ENCODE assay signal across 15 cellular contexts in genomic region chr5:153601377-153601776, GRCh38.
A peak's percentile ranks its signal among the peaks of the same experiment; 100 is the strongest.
DNase-seq lines count a peak whose midpoint lies in the region; ATAC-seq and TF ChIP-seq lines count a peak whose summit lies in the region.
"Had no signal": no experiment of that assay in that cellular context is flagged by ENCODE, and none has a peak within 500 bp of the region (broad histone marks: within the 10 kb centered on the region; RNA-seq: fewer than 3 reads in every experiment).

No MANE protein-coding gene starts in this region.

- H2AK5ac ChIP-seq in mesenchymal stem cell (ENCODE audit: low read length, severe bottlenecking) = no peak overlapping the region

- no peaks in the 10 kb centered on the region for H4K20me1 ChIP-seq in KMS-11 (ENCODE audit: insufficient read depth)

- ATAC-seq in GM18858 (IDR thresholded peaks at IDR 0.05; ENCODE audit: unreplicated experiment) (peak; percentile 82), GM21390 (IDR thresholded peaks at IDR 0.05; ENCODE audit: unreplicated experiment) (peak; percentile 76), HG02981 (IDR thresholded peaks at IDR 0.05; ENCODE audit: unreplicated experiment) (peak; percentile 75)
- ATAC-seq: mucosa of descending colon had no signal

- H3K4me3 ChIP-seq in KMS-11 (IDR thresholded peaks at IDR 0.05; ENCODE audit: insufficient read depth, low read depth, low read length) (no peak overlapping the region), mesenchymal stem cell (ENCODE audit: insufficient read depth in 1 of 2, low read depth in 1 of 2, low read length in 2 of 2) (no peak overlapping the region), BE2C (ENCODE audit: low read depth, low read length) (no peak overlapping the region)
- H3K4me3 ChIP-seq: mucosa of descending colon, Peyer's patch had no signal

- DNase-seq in mesenchymal stem cell = no peak
- no peak for DNase-seq in NCI-H1694 (lab: John Stamatoyannopoulos, UW)
- DNase-seq in cortex of kidney (lab: John Stamatoyannopoulos, UW) = no peak
- DNase-seq in BE2C = no peak
- DNase-seq: activated CD4-positive, alpha-beta memory T cell treated with anti-CD3 and anti-CD28 coated beads, Interleukin-2, amount 10 ng/mL, durations not matched to agents 7 days and 5 days; activated naive CD4-positive, alpha-beta T cell treated with anti-CD3 and anti-CD28 coated beads, Interleukin-2, amount 50 U/mL, for 16 hours; Karpas-422; mucosa of descending colon; NCI-H2171 treated with DMSO at 0.1 percent for 48 hours; Peyer's patch; stimulated activated CD4-positive, alpha-beta T cell treated with anti-CD3 and anti-CD28 coated beads, Interleukin-1b, Interleukin-23, amount 100 ng/mL, for 48 hours had no signal

- H2BK120ac ChIP-seq in mesenchymal stem cell (ENCODE audit: low read depth, low read length) = no peak overlapping the region

- no peak overlapping the region for H2BK12ac ChIP-seq in mesenchymal stem cell (ENCODE audit: low read length in 2 of 2)

- no peak overlapping the region for H3K14ac ChIP-seq in mesenchymal stem cell (ENCODE audit: low read length in 2 of 2)

- H3K36me3 ChIP-seq in KMS-11 (ENCODE audit: insufficient read depth) (no peaks in the 10 kb centered on the region), mesenchymal stem cell (ENCODE audit: control insufficient read depth in 1 of 2, insufficient read depth in 2 of 2, low read depth in 1 of 2, low read length in 2 of 2) (no peaks in the 10 kb centered on the region), BE2C (no peaks in the 10 kb centered on the region)
- H3K36me3 ChIP-seq: Peyer's patch had no signal

- H3K18ac ChIP-seq in mesenchymal stem cell (ENCODE audit: low read depth in 1 of 2, low read length in 2 of 2) = no peak overlapping the region

- H3K79me2 ChIP-seq in KMS-11 (ENCODE audit: insufficient read depth, low read depth) = no peaks in the 10 kb centered on the region

- H3K4me1 ChIP-seq in KMS-11 (ENCODE audit: low read depth, poor library complexity, severe bottlenecking) (peaks cover 4% of the 10 kb centered on the region), mesenchymal stem cell (ENCODE audit: control insufficient read depth, insufficient read depth, low read depth, low read length) (no peaks in the 10 kb centered on the region), BE2C (no peaks in the 10 kb centered on the region)
- H3K4me1 ChIP-seq: Peyer's patch had no signal

- H3K4ac ChIP-seq in mesenchymal stem cell (ENCODE audit: low read depth in 1 of 2, low read length in 2 of 2) = no peak overlapping the region

- H3K23ac ChIP-seq in mesenchymal stem cell (ENCODE audit: low read length in 2 of 2) = no peak overlapping the region

- no peak overlapping the region for H4K91ac ChIP-seq in mesenchymal stem cell (ENCODE audit: low read length)

- no peak overlapping the region for H3K9ac ChIP-seq in KMS-11
- H3K9ac ChIP-seq in mesenchymal stem cell (ENCODE audit: low read length) = no peak overlapping the region

- H4K8ac ChIP-seq in mesenchymal stem cell (ENCODE audit: low read length) = no peak overlapping the region

- no CpG with 5 or more reads among the region's 1 CpG for WGBS in mesenchymal stem cell

- no peak for TF ChIP-seq CTCF in KMS-11 (conservative IDR thresholded peaks at IDR 0.05; ENCODE audit: low read depth, low read length)
- TF ChIP-seq CTCF in BE2C (IDR thresholded peaks at IDR 0.05; ENCODE audit: low read depth, low read length) = no peak

- no peak overlapping the region for H2BK5ac ChIP-seq in mesenchymal stem cell (ENCODE audit: low read depth, low read length, poor library complexity, severe bottlenecking)

- no peak overlapping the region for H3K27ac ChIP-seq in KMS-11
- H3K27ac ChIP-seq in mesenchymal stem cell (ENCODE audit: low read length, poor library complexity, severe bottlenecking) = no peak overlapping the region
- H3K27ac ChIP-seq: Peyer's patch had no signal

- H3K4me2 ChIP-seq in KMS-11 (no peak overlapping the region), mesenchymal stem cell (ENCODE audit: low read length, poor library complexity, severe bottlenecking) (no peak overlapping the region)

- H2BK15ac ChIP-seq in mesenchymal stem cell (ENCODE audit: low read depth, poor library complexity, severe bottlenecking) = no peak overlapping the region

- no peaks in the 10 kb centered on the region for H3K27me3 ChIP-seq in KMS-11 (ENCODE audit: insufficient read depth, low read depth)
- no peaks in the 10 kb centered on the region for H3K27me3 ChIP-seq in mesenchymal stem cell (ENCODE audit: control insufficient read depth in 1 of 2, insufficient read depth in 1 of 2, low read length in 2 of 2)
- H3K27me3 ChIP-seq in BE2C = no peaks in the 10 kb centered on the region
- H3K27me3 ChIP-seq: Peyer's patch had no signal

- H2AFZ ChIP-seq in KMS-11 (ENCODE audit: low read depth) = peak overlapping the region; percentile 30; the same call in 1 of the 2 replicates
- no peak overlapping the region for H2AFZ ChIP-seq in mesenchymal stem cell (ENCODE audit: low read depth, low read length)

- no peaks in the 10 kb centered on the region for H3K79me1 ChIP-seq in mesenchymal stem cell (replicated peaks; ENCODE audit: low read length, poor library complexity, severe bottlenecking)

- H3K9me3 ChIP-seq in mesenchymal stem cell (ENCODE audit: control insufficient read depth, low read length) = no peaks in the 10 kb centered on the region
- no peaks in the 10 kb centered on the region for H3K9me3 ChIP-seq in BE2C
- H3K9me3 ChIP-seq: mucosa of descending colon, Peyer's patch had no signal
